In genomic region chr3:197028711-197029510, GRCh38 we compare ENCODE assay signal across 7 cellular contexts. TPM values are rescaled to one million over a fixed set of nuclear protein-coding genes. Genes with fewer than 3 reads are reported as not detected.
DNase-seq lines count a peak whose midpoint lies in the region; ATAC-seq and TF ChIP-seq lines count a peak whose summit lies in the region.

No MANE protein-coding gene starts in this region.

- no peaks in the 10 kb centered on the region for H3K36me3 ChIP-seq in mucosa of descending colon (ENCODE audit: low read depth)

- peaks cover 26% of the 10 kb centered on the region for H3K4me1 Mint-ChIP-seq in chondrocyte (ENCODE audit: low read depth)

- intact Hi-C loops in mucosa of descending colon (cut with DNase I, micrococcal nuclease) = no loop called here

- peak overlapping the region; percentile 57 for H3K4me3 Mint-ChIP-seq in chondrocyte (ENCODE audit: unreplicated experiment)

- H3K9me3 ChIP-seq in mucosa of descending colon = no peaks in the 10 kb centered on the region

- TF ChIP-seq CTCF in chondrocyte (IDR thresholded peaks at IDR 0.05) = no peak
- TF ChIP-seq CTCF in mucosa of descending colon (IDR thresholded peaks at IDR 0.05) = no peak

- peaks cover 12% of the 10 kb centered on the region for H3K4me1 ChIP-seq in mucosa of descending colon (ENCODE audit: low read depth)

- H3K4me3 ChIP-seq in GM08714 (ENCODE audit: low read length) (peak overlapping the region; percentile 91), mucosa of descending colon (no peak overlapping the region)

- peak; percentile 39 for ATAC-seq in GM21529 (IDR thresholded peaks at IDR 0.05; ENCODE audit: unreplicated experiment)
- ATAC-seq in mucosa of descending colon = peak; percentile 21

- no peaks in the 10 kb centered on the region for H3K36me3 Mint-ChIP-seq in chondrocyte (ENCODE audit: low read depth)

- no peak overlapping the region for H3K27ac Mint-ChIP-seq in chondrocyte (ENCODE audit: unreplicated experiment)

- H3K27me3 Mint-ChIP-seq in chondrocyte (ENCODE audit: low read depth) = peaks cover 2% of the 10 kb centered on the region

- no peaks in the 10 kb centered on the region for H3K9me3 Mint-ChIP-seq in chondrocyte (ENCODE audit: low read depth)

- DNase-seq in NCI-H69 (lab: John Stamatoyannopoulos, UW) = peak; percentile 59
- no peak for DNase-seq in chondrocyte (ENCODE audit: low spot score)
- peak in 1 of 3 donors; percentile 58 for DNase-seq in mucosa of descending colon
- no peak for DNase-seq in NCI-H2196 (lab: John Stamatoyannopoulos, UW; ENCODE audit: unreplicated experiment)
- no peak for DNase-seq in mucosa of gallbladder (ENCODE audit: low spot score)

RNA-seq across cellular contexts. Expression of gene MELTF, which starts 0.7 kb away (rescaled TPM):
- total RNA-seq in chondrocyte (4.5 to 5.2 TPM (median 5.1 TPM) in 3 replicates), mucosa of descending colon (10 to 100 TPM in 2 of 3 donors, 1 to 10 TPM in 1; 8.4 to 17.3 (median 10.7) TPM), mucosa of gallbladder (2.8 TPM)
